Comparison of ENCODE assay signal across 13 cellular contexts in genomic region chr5:33631786-33632185, GRCh38.
DNase-seq lines count a peak whose midpoint lies in the region; ATAC-seq, FAIRE-seq and TF ChIP-seq lines count a peak whose summit lies in the region.
"Had no signal": no experiment of that assay in that cellular context is flagged by ENCODE, and none has a peak within 500 bp of the region (broad histone marks: within the 10 kb centered on the region; RNA-seq: fewer than 3 reads in every experiment).

No MANE protein-coding gene starts in this region.

- 90% methylated on average over 1 of the region's 1 CpG for WGBS in smooth muscle cell (ENCODE audit: low lambda C conversion rate)

- no peak for FAIRE-seq in urothelium cell line (lab: Jason Lieb, UNC)

- no peak overlapping the region for H3K4me3 ChIP-seq in smooth muscle cell
- H3K4me3 ChIP-seq: ovary had no signal

- H3F3A ChIP-seq in smooth muscle cell (ENCODE audit: low read depth), result no peaks in the 10 kb centered on the region

- DNase-seq in GM03348 (ENCODE audit: low spot score) (peak; percentile 13), amniotic epithelial cell (ENCODE audit: low read depth) (peak; percentile 28), NCI-H146 treated with DMSO at 0.1 percent for 48 hours (lab: John Stamatoyannopoulos, UW; ENCODE audit: unreplicated experiment) (no peak), urothelium cell line (ENCODE audit: low spot score) (no peak), dedifferentiated amniotic fluid mesenchymal stem cell (ENCODE audit: extremely low spot score) (no peak), smooth muscle cell (lab: John Stamatoyannopoulos, UW; ENCODE audit: unreplicated experiment) (no peak)
- DNase-seq: CD4-positive, CD25-positive, alpha-beta regulatory T cell; NCI-H2081 treated with DMSO at 0.1 percent for 48 hours; ovary; SK-N-SH had no signal

- no peak for TF ChIP-seq CTCF in smooth muscle cell (IDR thresholded peaks at IDR 0.05; ENCODE audit: borderline replicate concordance, insufficient read depth, poor library complexity, severe bottlenecking)

- H3K27ac ChIP-seq in smooth muscle cell (ENCODE audit: low read depth), result no peak overlapping the region
- H3K27ac ChIP-seq: ovary had no signal

- H3K27me3 ChIP-seq in smooth muscle cell (ENCODE audit: low read depth), result no peaks in the 10 kb centered on the region
- H3K27me3 ChIP-seq: ovary had no signal

- H3K9me3 ChIP-seq in smooth muscle cell (replicated peaks; ENCODE audit: low read depth), result no peaks in the 10 kb centered on the region
- H3K9me3 ChIP-seq: ovary, SK-N-SH had no signal

- H3K79me2 ChIP-seq in smooth muscle cell (ENCODE audit: low read depth), result no peaks in the 10 kb centered on the region

- no peaks in the 10 kb centered on the region for H4K20me1 ChIP-seq in smooth muscle cell (ENCODE audit: low read depth)

- peaks cover 6% of the 10 kb centered on the region for H3K36me3 ChIP-seq in smooth muscle cell (ENCODE audit: low read depth)
- H3K36me3 ChIP-seq: ovary had no signal

- no peak overlapping the region for H3K9ac ChIP-seq in smooth muscle cell (ENCODE audit: low read depth)
- H3K9ac ChIP-seq: SK-N-SH had no signal

- H2AFZ ChIP-seq in smooth muscle cell (ENCODE audit: low read depth), result no peak overlapping the region

- no peak overlapping the region for H3K4me2 ChIP-seq in smooth muscle cell
- H3K4me2 ChIP-seq: SK-N-SH had no signal

- H3K4me1 ChIP-seq in smooth muscle cell (ENCODE audit: low read depth), result no peaks in the 10 kb centered on the region

- ATAC-seq in GM19455 (IDR thresholded peaks at IDR 0.05; ENCODE audit: unreplicated experiment) (peak; percentile 85), HG03039 (IDR thresholded peaks at IDR 0.05; ENCODE audit: unreplicated experiment) (peak; percentile 86)
- ATAC-seq: HCT116 had no signal

Comparison
In these comparisons a context has a peak if more than half of its experiments do, and no peak if none do; other contexts are left out.
1. DNase-seq: peak in GM03348 (single experiment) and amniotic epithelial cell (single experiment); none in NCI-H146 treated with DMSO at 0.1 percent for 48 hours (single experiment), urothelium cell line (single experiment), dedifferentiated amniotic fluid mesenchymal stem cell (single experiment) and smooth muscle cell (single experiment).